17 cellular contexts compared by ENCODE assay signal in genomic region chr22:39839917-39840510, GRCh38. TPM values are rescaled to one million over a fixed set of nuclear protein-coding genes. Genes with fewer than 3 reads are reported as not detected.
DNase-seq lines count a peak whose midpoint lies in the region; ATAC-seq and TF ChIP-seq lines count a peak whose summit lies in the region.
"Had no signal": no experiment of that assay in that cellular context is flagged by ENCODE, and none has a peak within 500 bp of the region (broad histone marks: within the 10 kb centered on the region; RNA-seq: fewer than 3 reads in every experiment).

No MANE protein-coding gene starts in this region.

- peaks cover 13% of the 10 kb centered on the region for H3K4me1 Mint-ChIP-seq in T-helper 17 cell
- H3K4me1 Mint-ChIP-seq in activated naive CD4-positive, alpha-beta T cell treated with anti-CD3 and anti-CD28 coated beads for 36 hours (ENCODE audit: low read depth): peaks cover 13% of the 10 kb centered on the region

- WGBS in suprapubic skin: 88% methylated on average over 5 of the region's 5 CpGs

- peak overlapping the region; percentile 67 for H3K27ac Mint-ChIP-seq in T-helper 17 cell
- H3K27ac Mint-ChIP-seq in activated naive CD4-positive, alpha-beta T cell treated with anti-CD3 and anti-CD28 coated beads for 36 hours: no peak overlapping the region
- H3K27ac Mint-ChIP-seq: naive thymus-derived CD8-positive, alpha-beta T cell had no signal

- no peak overlapping the region for H3K27ac ChIP-seq in vagina
- H3K27ac ChIP-seq in suprapubic skin: no peak overlapping the region
- H3K27ac ChIP-seq: gastrocnemius medialis, spleen, tibial nerve had no signal

- H3K36me3 ChIP-seq in vagina (no peaks in the 10 kb centered on the region), suprapubic skin (no peaks in the 10 kb centered on the region)
- H3K36me3 ChIP-seq: gastrocnemius medialis, spleen, tibial nerve had no signal

- no peaks in the 10 kb centered on the region for H3K9me3 ChIP-seq in T-helper 17 cell (ENCODE audit: control insufficient read depth, low read length, poor library complexity, severe bottlenecking)
- no peaks in the 10 kb centered on the region for H3K9me3 ChIP-seq in vagina
- H3K9me3 ChIP-seq in suprapubic skin: no peaks in the 10 kb centered on the region
- H3K9me3 ChIP-seq: gastrocnemius medialis, tibial nerve had no signal

- no peaks in the 10 kb centered on the region for H3K4me1 ChIP-seq in vagina
- H3K4me1 ChIP-seq in suprapubic skin: no peaks in the 10 kb centered on the region
- H3K4me1 ChIP-seq: gastrocnemius medialis had no signal

- H3K27me3 Mint-ChIP-seq in T-helper 17 cell: no peaks in the 10 kb centered on the region
- H3K27me3 Mint-ChIP-seq in activated naive CD4-positive, alpha-beta T cell treated with anti-CD3 and anti-CD28 coated beads for 36 hours (ENCODE audit: low read depth): no peaks in the 10 kb centered on the region
- H3K27me3 Mint-ChIP-seq: naive thymus-derived CD8-positive, alpha-beta T cell had no signal

- H3K9me3 Mint-ChIP-seq in activated naive CD4-positive, alpha-beta T cell treated with anti-CD3 and anti-CD28 coated beads for 36 hours: no peaks in the 10 kb centered on the region

- ATAC-seq in T-helper 17 cell (peak; percentile 72), left cardiac atrium (no peak)
- ATAC-seq: gastrocnemius medialis; naive thymus-derived CD8-positive, alpha-beta T cell had no signal

- DNase-seq in GM13977 (ENCODE audit: low spot score) (peak; percentile 12), T-helper 17 cell (no peak), NCI-H226 (no peak), vagina (ENCODE audit: extremely low spot score in 2 of 2) (no peak), suprapubic skin (ENCODE audit: low spot score in 2 of 2) (no peak), left cardiac atrium (no peak)
- peak; percentile 63 for DNase-seq in activated naive CD4-positive, alpha-beta T cell treated with anti-CD3 and anti-CD28 coated beads for 36 hours
- DNase-seq in stimulated activated CD4-positive, alpha-beta T cell treated with anti-CD3 and anti-CD28 coated beads, Interleukin-4, amount 100 ng/mL, for 4 hours: peak; percentile 14 to 51
- DNase-seq: COR-L47; dermis blood vessel endothelial cell; gastrocnemius medialis; kidney glomerular epithelial cell; naive thymus-derived CD8-positive, alpha-beta T cell; NCI-H1417 treated with DMSO at 0.1 percent for 48 hours; NCI-H774; spleen had no signal

- no peak overlapping the region for H3K4me3 Mint-ChIP-seq in T-helper 17 cell
- H3K4me3 Mint-ChIP-seq in activated naive CD4-positive, alpha-beta T cell treated with anti-CD3 and anti-CD28 coated beads for 36 hours: no peak overlapping the region
- H3K4me3 Mint-ChIP-seq: naive thymus-derived CD8-positive, alpha-beta T cell had no signal

- in situ Hi-C loops in GM13977 (cut with MboI; ENCODE audit: low pct_unique_long_range_greater_than_20kb, low sequenced_read_pairs, unreplicated experiment): no loop called here

- TF ChIP-seq CTCF in GM13977 (IDR thresholded peaks at IDR 0.05; ENCODE audit: extremely low read depth, insufficient read depth, missing control alignments): no peak
- TF ChIP-seq CTCF in vagina (IDR thresholded peaks at IDR 0.05): no peak
- TF ChIP-seq CTCF in suprapubic skin (IDR thresholded peaks at IDR 0.05): no peak

- H3K36me3 Mint-ChIP-seq in T-helper 17 cell (ENCODE audit: low read depth): no peaks in the 10 kb centered on the region
- peaks cover 1% of the 10 kb centered on the region for H3K36me3 Mint-ChIP-seq in activated naive CD4-positive, alpha-beta T cell treated with anti-CD3 and anti-CD28 coated beads for 36 hours (ENCODE audit: low read depth)

- intact Hi-C loops in activated naive CD4-positive, alpha-beta T cell treated with anti-CD3 and anti-CD28 coated beads for 36 hours (cut with micrococcal nuclease): loop anchor here (1.0 to 2.0 kb wide), 3 partner anchors 21 to 238 kb away; partner anchors contain the start of gene GRAP2
- intact Hi-C loops in vagina (cut with DNase I) (no loop called here), left cardiac atrium (cut with DNase I) (no loop called here)

- TF ChIP-seq POLR2A in vagina (IDR thresholded peaks at IDR 0.05) (no peak), suprapubic skin (IDR thresholded peaks at IDR 0.05) (no peak)

- H3K27me3 ChIP-seq in vagina (no peaks in the 10 kb centered on the region), suprapubic skin (peaks cover 3% of the 10 kb centered on the region)
- H3K27me3 ChIP-seq: spleen, tibial nerve had no signal

- no peak overlapping the region for H3K4me3 ChIP-seq in vagina
- no peak overlapping the region for H3K4me3 ChIP-seq in suprapubic skin
- H3K4me3 ChIP-seq: gastrocnemius medialis, spleen, tibial nerve had no signal

- TF ChIP-seq EP300 in suprapubic skin (IDR thresholded peaks at IDR 0.05): no peak

- CTCF ChIA-PET in activated naive CD4-positive, alpha-beta T cell treated with anti-CD3 and anti-CD28 coated beads for 36 hours (lab: Charles Lee): interaction anchor here (0.6 to 0.7 kb wide), 2 partner anchors 88 to 170 kb away, joined by 3 read pairs; no protein-coding TSS in a partner anchor

RNA-seq across cellular contexts. Expression of gene ENTHD1, which starts 53.5 kb away (rescaled TPM):
- total RNA-seq in T-helper 17 cell (not detected), vagina (not detected), suprapubic skin (not detected), left cardiac atrium (not detected)
- under 1 TPM; 0.64 to 0.81 TPM for total RNA-seq in activated naive CD4-positive, alpha-beta T cell treated with anti-CD3 and anti-CD28 coated beads for 36 hours
- total RNA-seq: dermis blood vessel endothelial cell, gastrocnemius medialis had no signal

Comparison
In these comparisons a context has a peak if more than half of its experiments do, and no peak if none do; other contexts are left out.
1. DNase-seq: peak in GM13977 (single experiment), activated naive CD4-positive, alpha-beta T cell treated with anti-CD3 and anti-CD28 coated beads for 36 hours (single experiment) and stimulated activated CD4-positive, alpha-beta T cell treated with anti-CD3 and anti-CD28 coated beads, Interleukin-4, amount 100 ng/mL, for 4 hours (2 of 2); none in T-helper 17 cell (0 of 3), NCI-H226 (single experiment), vagina (0 of 2), suprapubic skin (0 of 2) and left cardiac atrium (single experiment).